ENCODE assay signal across 9 cellular contexts in genomic region chr10:5434017-5434753, GRCh38. TPM values are rescaled to one million over a fixed set of nuclear protein-coding genes. Genes with fewer than 3 reads are reported as not detected.
DNase-seq lines count a peak whose midpoint lies in the region; ATAC-seq, FAIRE-seq and TF ChIP-seq lines count a peak whose summit lies in the region.
"Had no signal": no experiment of that assay in that cellular context is flagged by ENCODE, and none has a peak within 500 bp of the region (broad histone marks: within the 10 kb centered on the region; RNA-seq: fewer than 3 reads in every experiment).

No MANE protein-coding gene starts in this region.

- intact Hi-C loops in Panc1 (cut with micrococcal nuclease; ENCODE audit: unreplicated experiment) = no loop called here

- no peak overlapping the region for H2AFZ ChIP-seq in H1 (ENCODE audit: low read length)

- no peak overlapping the region for H3K18ac ChIP-seq in H1 (ENCODE audit: extremely low read depth, low read length)

- TF ChIP-seq CTCF in Panc1 (IDR thresholded peaks at IDR 0.05) (peak; percentile 65; the same call in 1 of the 2 replicates), H1 (IDR thresholded peaks at IDR 0.05; ENCODE audit: control extremely low read depth in 1 of 3, insufficient read depth in 1 of 3, low read depth in 1 of 3, low read length in 3 of 3) (peak in 2 of 3 experiments; percentile 51 to 69; a peak in 2 of 4 replicates), mesothelial cell of epicardium (IDR thresholded peaks at IDR 0.05; ENCODE audit: unreplicated experiment) (peak; percentile 50)

- peak overlapping the region; percentile 14 for H3K27ac Mint-ChIP-seq in activated CD4-positive, alpha-beta T cell treated with anti-CD3 and anti-CD28 coated beads, Interleukin-2, amount 10 ng/mL, durations not matched to agents 7 days and 5 days
- H3K27ac Mint-ChIP-seq in mesothelial cell of epicardium = peak overlapping the region; percentile 71
- H3K27ac Mint-ChIP-seq: dendritic cell treated with granulocyte-macrophage colony-stimulating factor and Interleukin-4, amounts not matched to agents 40 ng/mL and 50 ng/mL, for 4 days had no signal

- ATAC-seq in HG02981 (IDR thresholded peaks at IDR 0.05; ENCODE audit: unreplicated experiment) (peak; percentile 53), Panc1 (no peak)

- no peak overlapping the region for H3K14ac ChIP-seq in H1 (ENCODE audit: insufficient read length)

- H4K20me1 ChIP-seq in H1 (replicated peaks in 1 of 2; ENCODE audit: control insufficient read depth in 1 of 2, insufficient read depth in 2 of 2, low read length in 2 of 2) = peaks cover 2 to 3% of the 10 kb centered on the region in 2 experiments

- CTCF ChIA-PET in activated CD4-positive, alpha-beta T cell treated with anti-CD3 and anti-CD28 coated beads, Interleukin-2, amount 10 ng/mL, durations not matched to agents 7 days and 5 days (lab: Charles Lee) = interaction anchor here (0.7 to 4.2 kb wide), 9 partner anchors 9 to 587 kb away, joined by 3 to 25 read pairs (median 6); partner anchors contain the start of gene AKR1C3
- CTCF ChIA-PET in Panc1 (lab: Charles Lee) (interaction anchor here (0.7 kb wide), 3 partner anchors 51 to 769 kb away, joined by 3 to 12 read pairs (median 3); no protein-coding TSS in a partner anchor), H1 (lab: Charles Lee; ENCODE audit: partially characterized antibody) (interaction anchor here (0.6 to 5.0 kb wide), 24 partner anchors 9 to 620 kb away, joined by 3 to 43 read pairs (median 3); no protein-coding TSS in a partner anchor)

- no peak overlapping the region; the same call in 1 of the 2 replicates for H4K8ac ChIP-seq in H1 (ENCODE audit: extremely low read depth, insufficient read depth, low read length)

- no peaks in the 10 kb centered on the region for H3K9me3 ChIP-seq in Panc1 (ENCODE audit: control insufficient read depth, insufficient read depth, low read depth, low read length)
- peaks cover 0 to 2% of the 10 kb centered on the region in 2 experiments; a peak in 1 of 4 replicates for H3K9me3 ChIP-seq in H1 (ENCODE audit: insufficient read depth in 2 of 2, low read depth in 1 of 2, low read length in 1 of 2)

- H3K4me2 ChIP-seq in H1 (ENCODE audit: insufficient read depth in 1 of 2, low read depth in 2 of 2, low read length in 2 of 2) = no peak overlapping the region

- H3K36me3 Mint-ChIP-seq in activated CD4-positive, alpha-beta T cell treated with anti-CD3 and anti-CD28 coated beads, Interleukin-2, amount 10 ng/mL, durations not matched to agents 7 days and 5 days (ENCODE audit: low read depth) = peaks cover 14% of the 10 kb centered on the region
- peaks cover 12% of the 10 kb centered on the region for H3K36me3 Mint-ChIP-seq in mesothelial cell of epicardium

- H3K56ac ChIP-seq in H1 (replicated peaks; ENCODE audit: insufficient read length, low read depth, low read length) = no peak overlapping the region

- no peak overlapping the region for H2BK15ac ChIP-seq in H1 (ENCODE audit: low read length)

- peak; percentile 84 for FAIRE-seq in H1 (lab: Jason Lieb, UNC)

- no peak overlapping the region for H2BK120ac ChIP-seq in H1 (replicated peaks; ENCODE audit: low read depth, low read length)

- H3K4me3 ChIP-seq in Panc1 (ENCODE audit: low read depth in 2 of 2, low read length in 2 of 2) (no peak overlapping the region), H1 (ENCODE audit: extremely low read depth in 1 of 4, insufficient read depth in 2 of 4, low read depth in 3 of 4, low read length in 4 of 4) (no peak overlapping the region)

- no peak overlapping the region for H3K27ac ChIP-seq in Panc1 (ENCODE audit: low read length)
- no peak overlapping the region for H3K27ac ChIP-seq in H1 (ENCODE audit: low read depth, low read length)

- H3K27me3 Mint-ChIP-seq in activated CD4-positive, alpha-beta T cell treated with anti-CD3 and anti-CD28 coated beads, Interleukin-2, amount 10 ng/mL, durations not matched to agents 7 days and 5 days = no peaks in the 10 kb centered on the region
- H3K27me3 Mint-ChIP-seq in mesothelial cell of epicardium (ENCODE audit: low read depth) = no peaks in the 10 kb centered on the region
- H3K27me3 Mint-ChIP-seq: dendritic cell treated with granulocyte-macrophage colony-stimulating factor and Interleukin-4, amounts not matched to agents 40 ng/mL and 50 ng/mL, for 4 days had no signal

- H2BK12ac ChIP-seq in H1 (ENCODE audit: low read depth, low read length) = no peak overlapping the region

- 51% methylated on average over 3 of the region's 3 CpGs; no CpG with 5 or more reads in 1 of the 2 experiments for WGBS in H1 (ENCODE audit: extremely low coverage in 1 of 2, insufficient coverage in 1 of 2, insufficient read length in 1 of 2, insufficient replicate concordance in 2 of 2, low coverage in 1 of 2, low lambda C conversion rate in 2 of 2, missing lambda C conversion rate in 1 of 2), 2 experiments

- H3K79me2 ChIP-seq in H1 (ENCODE audit: control insufficient read depth in 1 of 2, insufficient read depth in 2 of 2, low read length in 2 of 2) = peaks cover 0 to 21% of the 10 kb centered on the region in 2 experiments; a peak in 2 of 4 replicates

- POLR2A ChIA-PET in activated CD4-positive, alpha-beta T cell treated with anti-CD3 and anti-CD28 coated beads, Interleukin-2, amount 10 ng/mL, durations not matched to agents 7 days and 5 days (lab: Charles Lee) = no interaction called here
- POLR2A ChIA-PET in Panc1 (lab: Charles Lee) = no interaction called here
- POLR2A ChIA-PET in H1 (lab: Charles Lee; ENCODE audit: partially characterized antibody) = interaction anchor here (1.3 to 1.9 kb wide), 2 partner anchors 12 to 17 kb away, joined by 4 to 5 read pairs; no protein-coding TSS in a partner anchor

- H4K5ac ChIP-seq in H1 (ENCODE audit: insufficient read length, low read depth, low read length) = no peak overlapping the region

- no TSS peak for BruUV-seq in Panc1 (replicated peaks; lab: Mats Ljungman, UMichigan)

- no peak overlapping the region for H3K4ac ChIP-seq in H1 (replicated peaks; ENCODE audit: insufficient read length, low read depth, low read length)

- H3K4me3 Mint-ChIP-seq in activated CD4-positive, alpha-beta T cell treated with anti-CD3 and anti-CD28 coated beads, Interleukin-2, amount 10 ng/mL, durations not matched to agents 7 days and 5 days = no peak overlapping the region
- H3K4me3 Mint-ChIP-seq in mesothelial cell of epicardium = no peak overlapping the region
- H3K4me3 Mint-ChIP-seq: dendritic cell treated with granulocyte-macrophage colony-stimulating factor and Interleukin-4, amounts not matched to agents 40 ng/mL and 50 ng/mL, for 4 days had no signal

- H3K27me3 ChIP-seq in Panc1 (ENCODE audit: control insufficient read depth, insufficient read depth, low read length) (no peaks in the 10 kb centered on the region), H1 (replicated peaks in 1 of 4; ENCODE audit: control insufficient read depth in 3 of 4, extremely low read depth in 1 of 4, insufficient read depth in 3 of 4, low read length in 3 of 4) (no peaks in the 10 kb centered on the region)

- H3K9me3 Mint-ChIP-seq in activated CD4-positive, alpha-beta T cell treated with anti-CD3 and anti-CD28 coated beads, Interleukin-2, amount 10 ng/mL, durations not matched to agents 7 days and 5 days = peaks cover 3% of the 10 kb centered on the region
- H3K9me3 Mint-ChIP-seq in mesothelial cell of epicardium = peaks cover 10% of the 10 kb centered on the region
- H3K9me3 Mint-ChIP-seq: dendritic cell treated with granulocyte-macrophage colony-stimulating factor and Interleukin-4, amounts not matched to agents 40 ng/mL and 50 ng/mL, for 4 days had no signal

- TF ChIP-seq RAD21 in H1 (IDR thresholded peaks at IDR 0.05 in 1 of 2, conservative IDR thresholded peaks at IDR 0.05 in 1 of 2; ENCODE audit: low read depth in 2 of 2, low read length in 2 of 2) = peak; percentile 73 to 75

- no peak for TF ChIP-seq EP300 in H1 (IDR thresholded peaks at IDR 0.05; ENCODE audit: borderline replicate concordance in 1 of 2, low read depth in 2 of 2, low read length in 2 of 2)

- no peak overlapping the region for H4K91ac ChIP-seq in H1 (replicated peaks; ENCODE audit: insufficient read length, low read length)

- no peak overlapping the region for H2BK20ac ChIP-seq in H1 (ENCODE audit: low read length)

- H3K23ac ChIP-seq in H1 (ENCODE audit: insufficient read length) = no peak overlapping the region

- no peaks in the 10 kb centered on the region for H3K23me2 ChIP-seq in H1 (ENCODE audit: low read depth, low read length)

- no peak overlapping the region for H2BK5ac ChIP-seq in H1 (ENCODE audit: low read depth, low read length)

- H3K79me1 ChIP-seq in H1 (ENCODE audit: low read depth, low read length) = no peaks in the 10 kb centered on the region; the same call in none of the 2 replicates

- no peak overlapping the region for H2AK5ac ChIP-seq in H1 (ENCODE audit: low read depth, low read length)

- in situ Hi-C loops in Panc1 (cut with HindIII; ENCODE audit: low pct_unique_long_range_greater_than_20kb, low sequenced_read_pairs) = no loop called here

- TF ChIP-seq POLR2A in H1 (IDR thresholded peaks at IDR 0.05; ENCODE audit: control extremely low read depth in 1 of 2, low read depth in 2 of 2, low read length in 2 of 2) = no peak

- no peaks in the 10 kb centered on the region for H3K4me1 ChIP-seq in Panc1 (ENCODE audit: control insufficient read depth, insufficient read depth, low read length)
- H3K4me1 ChIP-seq in H1 (replicated peaks in 1 of 4; ENCODE audit: control insufficient read depth in 3 of 4, insufficient read depth in 4 of 4, low read length in 3 of 4) = peaks cover 0 to 3% (median 0%) of the 10 kb centered on the region in 4 experiments; a peak in 1 of 7 replicates

- peak overlapping the region in 1 of 4 experiments; percentile 34; a peak in 1 of 7 replicates for H3K9ac ChIP-seq in H1 (replicated peaks in 1 of 4; ENCODE audit: extremely low read depth in 1 of 4, low read depth in 3 of 4, low read length in 3 of 4)

- peaks cover 12% of the 10 kb centered on the region for H3K4me1 Mint-ChIP-seq in activated CD4-positive, alpha-beta T cell treated with anti-CD3 and anti-CD28 coated beads, Interleukin-2, amount 10 ng/mL, durations not matched to agents 7 days and 5 days
- H3K4me1 Mint-ChIP-seq in mesothelial cell of epicardium = peaks cover 20% of the 10 kb centered on the region

- DNase-seq in activated CD4-positive, alpha-beta T cell treated with anti-CD3 and anti-CD28 coated beads, Interleukin-2, amount 10 ng/mL, durations not matched to agents 7 days and 5 days = peak; percentile 36
- no peak for DNase-seq in activated CD4-positive, alpha-beta T cell treated with anti-CD3 and anti-CD28 coated beads for 1 hour
- DNase-seq in Panc1 (ENCODE audit: low read depth, low spot score) = no peak
- no peak for DNase-seq in H1 (ENCODE audit: low read depth in 1 of 2, low spot score in 2 of 2)
- DNase-seq in mesothelial cell of epicardium (ENCODE audit: low spot score in 2 of 2, unreplicated experiment in 2 of 2) = no peak
- DNase-seq in activated CD4-positive, CD25-positive, alpha-beta regulatory T cell treated with anti-CD3 and anti-CD28 coated beads, Interleukin-2, amount 50 U/mL, for 72 hours = no peak
- DNase-seq in NK-92 treated with Interleukin-12 subunit alpha and Interleukin-12 subunit beta, amount 100 ng/mL, for 24 hours (lab: John Stamatoyannopoulos, UW) = no peak

- H3K36me3 ChIP-seq in Panc1 (ENCODE audit: control insufficient read depth, insufficient read depth, low read length) = peaks cover 3% of the 10 kb centered on the region; the same call in 1 of the 2 replicates
- H3K36me3 ChIP-seq in H1 (ENCODE audit: control insufficient read depth in 2 of 4, insufficient read depth in 4 of 4, low read length in 3 of 4) = peaks cover 0 to 26% (median 9%) of the 10 kb centered on the region in 4 experiments; a peak in 7 of 8 replicates

RNA-seq across cellular contexts. Expression of gene NET1, which starts 21.8 kb away (rescaled TPM):
- total RNA-seq in activated CD4-positive, alpha-beta T cell treated with anti-CD3 and anti-CD28 coated beads, Interleukin-2, amount 10 ng/mL, durations not matched to agents 7 days and 5 days = 10 to 100 TPM; 39.1 to 47.7 TPM
- total RNA-seq in Panc1 (2021; ENCODE audit: unreplicated experiment) (28.6 TPM), mesothelial cell of epicardium (201 to 205 TPM (median 205 TPM) in 3 replicates)
- polyA plus RNA-seq in Panc1 (2012; ENCODE audit: insufficient read length) = 18.6 TPM
- 109 and 117 TPM in 2 replicates for total RNA-seq in H1 (2021; fragmentation: NEBNext Ultra II Directional; extraction: Animal tissue kit (Norgen Biotek cat#: 25700))
- 21.5 and 24.3 TPM in 2 replicates for polyA plus RNA-seq in H1 (2011; rRNA removed)
- 40.9 TPM for polyA plus RNA-seq in H1 (2011; cell fraction: cytosol; rRNA removed)
- 24.5 TPM for polyA plus RNA-seq in H1 (2011; cell fraction: nucleus; rRNA removed)
- 30.9 to 52.0 TPM (median 38.6 TPM) in 4 replicates for polyA plus RNA-seq in H1 (2012, experiment 1 of 2)
- 6.0 TPM for polyA plus RNA-seq in H1 (2012, experiment 2 of 2)
- polyA plus RNA-seq in H1 (2013, experiment 1 of 2) = 58.8 TPM
- 58.2 TPM for polyA plus RNA-seq in H1 (2013, experiment 2 of 2)
- 82.4 and 91.8 TPM in 2 replicates for polyA minus RNA-seq in H1 (2011; rRNA and poly(A)+ RNA removed)
- polyA minus RNA-seq in H1 (2011; cell fraction: cytosol; rRNA and poly(A)+ RNA removed) = 82.1 TPM
- 61.9 TPM for polyA minus RNA-seq in H1 (2011; cell fraction: nucleus; rRNA and poly(A)+ RNA removed)

RNA-seq across cellular contexts. Expression of gene TUBAL3, which starts 29.6 kb away (rescaled TPM):
- total RNA-seq in activated CD4-positive, alpha-beta T cell treated with anti-CD3 and anti-CD28 coated beads, Interleukin-2, amount 10 ng/mL, durations not matched to agents 7 days and 5 days = not detected
- total RNA-seq in Panc1 (2021; ENCODE audit: unreplicated experiment) (not detected), mesothelial cell of epicardium (0.11 to 0.22 TPM in 2 of 3 replicates, not detected in the other)
- polyA plus RNA-seq in Panc1 (2012; ENCODE audit: insufficient read length) = not detected
- not detected in 2 replicates for total RNA-seq in H1 (2021; fragmentation: NEBNext Ultra II Directional; extraction: Animal tissue kit (Norgen Biotek cat#: 25700))
- polyA plus RNA-seq in H1 (2011; rRNA removed) = 0.05 and 0.17 TPM in 2 replicates
- polyA plus RNA-seq in H1 (2011; cell fraction: cytosol; rRNA removed) = 0.06 TPM
- not detected for polyA plus RNA-seq in H1 (2011; cell fraction: nucleus; rRNA removed)
- polyA plus RNA-seq in H1 (2012, experiment 1 of 2) = 0.20 to 0.24 TPM in 2 of 4 replicates, not detected in the others
- polyA plus RNA-seq in H1 (2012, experiment 2 of 2) = not detected
- polyA plus RNA-seq in H1 (2013, experiment 1 of 2) = 0.14 TPM
- 0.11 TPM for polyA plus RNA-seq in H1 (2013, experiment 2 of 2)
- 0.24 TPM in 1 of 2 replicates, not detected in the other for polyA minus RNA-seq in H1 (2011; rRNA and poly(A)+ RNA removed)
- not detected for polyA minus RNA-seq in H1 (2011; cell fraction: cytosol; rRNA and poly(A)+ RNA removed)
- polyA minus RNA-seq in H1 (2011; cell fraction: nucleus; rRNA and poly(A)+ RNA removed) = not detected
